ENCODE assay signal across 8 cellular contexts in the genomic region with DNA sequence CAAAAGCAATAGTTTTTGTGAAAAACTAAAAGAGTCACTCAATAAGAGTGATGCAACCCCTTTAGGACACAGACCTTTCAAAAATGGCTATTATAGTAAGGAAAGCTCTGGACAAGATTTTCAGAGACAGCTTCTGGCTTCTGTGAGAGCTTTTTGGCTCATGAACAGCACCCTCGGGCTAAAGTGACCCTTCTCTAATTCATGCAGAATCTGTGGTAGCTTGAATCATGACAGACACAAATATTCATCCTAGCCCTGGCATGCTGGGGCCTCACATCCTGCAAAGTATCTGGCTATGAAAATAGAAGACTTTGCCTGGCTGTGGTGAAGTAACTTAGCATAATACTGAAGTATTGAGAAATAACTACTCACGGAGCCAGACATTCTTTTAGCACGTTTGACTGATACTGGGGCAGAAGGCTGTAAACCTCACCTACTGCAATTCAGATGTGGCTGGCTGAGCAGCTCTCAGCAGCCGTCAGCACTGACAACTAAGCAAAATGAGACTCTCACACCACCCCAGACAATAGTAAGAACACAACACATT.
DNase-seq lines count a peak whose midpoint lies in the region; ATAC-seq and TF ChIP-seq lines count a peak whose summit lies in the region.

No MANE protein-coding gene starts in this region.

- H3K27ac ChIP-seq in naive thymus-derived CD4-positive, alpha-beta T cell (ENCODE audit: low read depth, low read length): no peak overlapping the region

- H3K27me3 ChIP-seq in naive thymus-derived CD4-positive, alpha-beta T cell (ENCODE audit: control insufficient read depth in 2 of 2, insufficient read depth in 2 of 2, low read length in 2 of 2): no peaks in the 10 kb centered on the region

- peaks cover 0 to 5% (median 0%) of the 10 kb centered on the region in 11 donors for H3K9me3 Mint-ChIP-seq in naive thymus-derived CD4-positive, alpha-beta T cell
- no peaks in the 10 kb centered on the region for H3K9me3 Mint-ChIP-seq in activated CD8-positive, alpha-beta T cell treated with anti-CD3 and anti-CD28 coated beads, Interleukin-2, amount 10 ng/mL, durations not matched to agents 7 days and 5 days (ENCODE audit: insufficient read depth)

- POLR2A ChIA-PET in naive thymus-derived CD4-positive, alpha-beta T cell (lab: Charles Lee): no interaction called here
- POLR2A ChIA-PET in activated CD8-positive, alpha-beta T cell treated with anti-CD3 and anti-CD28 coated beads, Interleukin-2, amount 10 ng/mL, durations not matched to agents 7 days and 5 days (lab: Charles Lee): interaction anchor here (0.6 kb wide), 1 partner anchor 92 kb away, joined by 3 read pairs; no protein-coding TSS in a partner anchor

- no peak for TF ChIP-seq CTCF in fibroblast of the aortic adventitia (IDR thresholded peaks at IDR 0.05; ENCODE audit: insufficient read depth, low read length)

- H3K4me3 Mint-ChIP-seq in naive thymus-derived CD4-positive, alpha-beta T cell: no peak overlapping the region
- no peak overlapping the region for H3K4me3 Mint-ChIP-seq in activated CD8-positive, alpha-beta T cell treated with anti-CD3 and anti-CD28 coated beads, Interleukin-2, amount 10 ng/mL, durations not matched to agents 7 days and 5 days

- no peaks in the 10 kb centered on the region for H3K4me1 ChIP-seq in naive thymus-derived CD4-positive, alpha-beta T cell (ENCODE audit: control insufficient read depth in 2 of 2, insufficient read depth in 2 of 2, low read length in 2 of 2)

- no peak for ATAC-seq in naive thymus-derived CD4-positive, alpha-beta T cell
- no peak for ATAC-seq in activated CD8-positive, alpha-beta T cell treated with anti-CD3 and anti-CD28 coated beads, Interleukin-2, amount 10 ng/mL, durations not matched to agents 7 days and 5 days
- ATAC-seq in GM19351 (IDR thresholded peaks at IDR 0.05; ENCODE audit: unreplicated experiment): no peak

- CTCF ChIA-PET in naive thymus-derived CD4-positive, alpha-beta T cell (lab: Charles Lee): no interaction called here
- CTCF ChIA-PET in activated CD8-positive, alpha-beta T cell treated with anti-CD3 and anti-CD28 coated beads, Interleukin-2, amount 10 ng/mL, durations not matched to agents 7 days and 5 days (lab: Charles Lee): interaction anchor here (1.1 kb wide), 1 partner anchor 11 kb away, joined by 4 read pairs; no protein-coding TSS in a partner anchor

- peak; percentile 82 for DNase-seq in GM03348 (ENCODE audit: low spot score)
- DNase-seq in SKM-1 treated with dmso at 0.1 percent for 144 hours (lab: John Stamatoyannopoulos, UW; ENCODE audit: unreplicated experiment): peak; percentile 81
- DNase-seq in fibroblast of the aortic adventitia (ENCODE audit: low read depth): peak; percentile 96
- peak; percentile 96 for DNase-seq in renal cortical epithelial cell (ENCODE audit: low read depth)
- DNase-seq in cortex of kidney (lab: John Stamatoyannopoulos, UW): no peak
- DNase-seq in naive thymus-derived CD4-positive, alpha-beta T cell: no peak
- no peak for DNase-seq in activated CD8-positive, alpha-beta T cell treated with anti-CD3 and anti-CD28 coated beads, Interleukin-2, amount 10 ng/mL, durations not matched to agents 7 days and 5 days

- no peaks in the 10 kb centered on the region for H3K9me3 ChIP-seq in naive thymus-derived CD4-positive, alpha-beta T cell (ENCODE audit: control insufficient read depth in 2 of 3, low read length in 3 of 3)

- H3K27me3 Mint-ChIP-seq in naive thymus-derived CD4-positive, alpha-beta T cell: peaks cover 0 to 15% (median 4%) of the 10 kb centered on the region in 5 donors
- no peaks in the 10 kb centered on the region for H3K27me3 Mint-ChIP-seq in activated CD8-positive, alpha-beta T cell treated with anti-CD3 and anti-CD28 coated beads, Interleukin-2, amount 10 ng/mL, durations not matched to agents 7 days and 5 days (ENCODE audit: low read depth)

- H3K36me3 ChIP-seq in naive thymus-derived CD4-positive, alpha-beta T cell (ENCODE audit: control insufficient read depth in 2 of 3, insufficient read depth in 3 of 3, low read length in 3 of 3): no peaks in the 10 kb centered on the region

- H3K4me1 Mint-ChIP-seq in naive thymus-derived CD4-positive, alpha-beta T cell: peaks cover 0 to 1% (median 0%) of the 10 kb centered on the region in 7 donors
- H3K4me1 Mint-ChIP-seq in activated CD8-positive, alpha-beta T cell treated with anti-CD3 and anti-CD28 coated beads, Interleukin-2, amount 10 ng/mL, durations not matched to agents 7 days and 5 days (ENCODE audit: low read depth): no peaks in the 10 kb centered on the region

- H3K4me3 ChIP-seq in fibroblast of the aortic adventitia (ENCODE audit: low read depth, low read length): no peak overlapping the region
- H3K4me3 ChIP-seq in naive thymus-derived CD4-positive, alpha-beta T cell (ENCODE audit: low read length): no peak overlapping the region

- no peak overlapping the region for H3K27ac Mint-ChIP-seq in naive thymus-derived CD4-positive, alpha-beta T cell
- no peak overlapping the region for H3K27ac Mint-ChIP-seq in activated CD8-positive, alpha-beta T cell treated with anti-CD3 and anti-CD28 coated beads, Interleukin-2, amount 10 ng/mL, durations not matched to agents 7 days and 5 days

- H3K36me3 Mint-ChIP-seq in naive thymus-derived CD4-positive, alpha-beta T cell: no peaks in the 10 kb centered on the region
- H3K36me3 Mint-ChIP-seq in activated CD8-positive, alpha-beta T cell treated with anti-CD3 and anti-CD28 coated beads, Interleukin-2, amount 10 ng/mL, durations not matched to agents 7 days and 5 days (ENCODE audit: low read depth): no peaks in the 10 kb centered on the region

- intact Hi-C loops in naive thymus-derived CD4-positive, alpha-beta T cell (cut with micrococcal nuclease): no loop called here

Comparison
In these comparisons a context has a peak if more than half of its experiments do, and no peak if none do; other contexts are left out.
1. DNase-seq: peak in GM03348 (single experiment), SKM-1 treated with dmso at 0.1 percent for 144 hours (single experiment), fibroblast of the aortic adventitia (single experiment) and renal cortical epithelial cell (single experiment); none in cortex of kidney (single experiment), naive thymus-derived CD4-positive, alpha-beta T cell (0 of 9) and activated CD8-positive, alpha-beta T cell treated with anti-CD3 and anti-CD28 coated beads, Interleukin-2, amount 10 ng/mL, durations not matched to agents 7 days and 5 days (single experiment).